In the genomic region with DNA sequence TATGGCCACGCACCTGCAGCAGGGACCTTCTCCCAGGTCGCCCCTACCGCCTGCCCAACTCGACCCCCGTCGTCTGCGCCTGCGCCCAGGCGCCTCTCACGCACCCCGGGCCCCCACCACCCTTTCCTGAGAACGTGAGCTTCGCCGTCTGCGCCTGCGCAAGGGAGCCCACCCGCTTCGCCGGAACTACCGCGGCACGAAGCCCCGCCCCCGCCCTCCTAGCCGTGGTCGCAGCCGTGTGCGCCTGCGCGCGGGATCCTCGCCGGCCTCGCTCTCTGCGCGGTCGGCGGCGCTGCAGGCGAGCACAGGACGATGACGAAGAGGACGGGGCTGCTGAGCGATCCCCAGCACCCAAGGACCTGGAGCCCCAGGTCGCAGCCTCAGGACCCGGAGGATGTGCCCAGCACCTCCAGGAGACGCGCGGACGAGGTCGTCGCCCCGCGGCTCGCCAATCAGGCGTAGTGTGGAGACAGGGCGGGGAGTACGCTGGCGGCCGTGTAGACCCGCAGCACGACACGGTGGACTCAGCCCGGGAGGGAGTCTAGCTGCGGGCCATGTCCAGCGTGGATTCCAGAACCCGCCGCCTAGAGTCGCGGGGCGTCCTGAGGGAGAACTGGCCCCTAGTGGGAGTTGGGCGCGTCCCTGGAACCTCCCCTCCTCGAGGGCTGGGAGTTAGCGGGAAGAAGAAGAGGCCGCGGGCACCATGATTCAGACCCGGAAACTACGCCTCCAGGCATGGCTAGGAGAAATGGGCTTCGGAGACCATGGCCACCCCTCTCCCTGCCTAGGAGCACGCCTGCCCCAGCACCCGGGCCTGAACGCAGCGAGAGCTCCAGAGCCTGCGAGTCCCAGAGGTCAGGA, we compare ENCODE assay signal across 1 cellular context.
TF ChIP-seq lines count a peak whose summit lies in the region.

No MANE protein-coding gene starts in this region.

TF ChIP-seq in K562, 482 proteins besides CTCF, POLR2A, EP300 and RAD21 (continued from another document and continues in another):
- TF ChIP-seq PRDM10 (IDR thresholded peaks at IDR 0.05; ENCODE audit: partially characterized antibody) (no peak), GABPB2 (CRISPR knock-in tag; conservative IDR thresholded peaks at IDR 0.05) (no peak), SIRT6 (IDR thresholded peaks at IDR 0.05; ENCODE audit: low read depth, low read length) (no peak), NR2C1 (IDR thresholded peaks at IDR 0.05) (no peak), NR2C1 (tag; IDR thresholded peaks at IDR 0.05) (no peak), BDP1 (IDR thresholded peaks at IDR 0.05; ENCODE audit: insufficient read depth, insufficient read length) (no peak), TGIF2 (CRISPR knock-in tag; IDR thresholded peaks at IDR 0.05) (no peak), PTBP1 (IDR thresholded peaks at IDR 0.05; ENCODE audit: low read depth, low read length) (no peak), TOE1 (IDR thresholded peaks at IDR 0.05; ENCODE audit: borderline replicate concordance) (no peak), TOE1 (CRISPR knock-in tag; IDR thresholded peaks at IDR 0.05; ENCODE audit: borderline replicate concordance, low read depth) (no peak), HINFP (tag; conservative IDR thresholded peaks at IDR 0.05; ENCODE audit: low read depth) (peak; percentile 71), IFI16 (CRISPR knock-in tag; IDR thresholded peaks at IDR 0.05) (no peak), ZC3H8 (IDR thresholded peaks at IDR 0.05) (no peak), TEAD1 (CRISPR knock-in tag; IDR thresholded peaks at IDR 0.05) (no peak), ZNF717 (CRISPR knock-in tag; IDR thresholded peaks at IDR 0.05) (no peak), MTF1 (CRISPR knock-in tag; IDR thresholded peaks at IDR 0.05; ENCODE audit: borderline replicate concordance) (no peak), CREB1 (IDR thresholded peaks at IDR 0.05) (peak; percentile 60), CREB1 (CRISPR knock-in tag; IDR thresholded peaks at IDR 0.05) (no peak), FOSL1 (tag; conservative IDR thresholded peaks at IDR 0.05) (0 out of 2 replicates have a peak, but pooled peaks have one; percentile 28), GTF2F1 (IDR thresholded peaks at IDR 0.05; ENCODE audit: low read depth, low read length) (0 out of 2 replicates have a peak, but pooled peaks have one; percentile 36), PHB2 (IDR thresholded peaks at IDR 0.05; ENCODE audit: low read depth) (no peak), ZNF639 (CRISPR knock-in tag; conservative IDR thresholded peaks at IDR 0.05 in 1 of 2, IDR thresholded peaks at IDR 0.05 in 1 of 2) (no peak)
- TF ChIP-seq, protein P1, sequence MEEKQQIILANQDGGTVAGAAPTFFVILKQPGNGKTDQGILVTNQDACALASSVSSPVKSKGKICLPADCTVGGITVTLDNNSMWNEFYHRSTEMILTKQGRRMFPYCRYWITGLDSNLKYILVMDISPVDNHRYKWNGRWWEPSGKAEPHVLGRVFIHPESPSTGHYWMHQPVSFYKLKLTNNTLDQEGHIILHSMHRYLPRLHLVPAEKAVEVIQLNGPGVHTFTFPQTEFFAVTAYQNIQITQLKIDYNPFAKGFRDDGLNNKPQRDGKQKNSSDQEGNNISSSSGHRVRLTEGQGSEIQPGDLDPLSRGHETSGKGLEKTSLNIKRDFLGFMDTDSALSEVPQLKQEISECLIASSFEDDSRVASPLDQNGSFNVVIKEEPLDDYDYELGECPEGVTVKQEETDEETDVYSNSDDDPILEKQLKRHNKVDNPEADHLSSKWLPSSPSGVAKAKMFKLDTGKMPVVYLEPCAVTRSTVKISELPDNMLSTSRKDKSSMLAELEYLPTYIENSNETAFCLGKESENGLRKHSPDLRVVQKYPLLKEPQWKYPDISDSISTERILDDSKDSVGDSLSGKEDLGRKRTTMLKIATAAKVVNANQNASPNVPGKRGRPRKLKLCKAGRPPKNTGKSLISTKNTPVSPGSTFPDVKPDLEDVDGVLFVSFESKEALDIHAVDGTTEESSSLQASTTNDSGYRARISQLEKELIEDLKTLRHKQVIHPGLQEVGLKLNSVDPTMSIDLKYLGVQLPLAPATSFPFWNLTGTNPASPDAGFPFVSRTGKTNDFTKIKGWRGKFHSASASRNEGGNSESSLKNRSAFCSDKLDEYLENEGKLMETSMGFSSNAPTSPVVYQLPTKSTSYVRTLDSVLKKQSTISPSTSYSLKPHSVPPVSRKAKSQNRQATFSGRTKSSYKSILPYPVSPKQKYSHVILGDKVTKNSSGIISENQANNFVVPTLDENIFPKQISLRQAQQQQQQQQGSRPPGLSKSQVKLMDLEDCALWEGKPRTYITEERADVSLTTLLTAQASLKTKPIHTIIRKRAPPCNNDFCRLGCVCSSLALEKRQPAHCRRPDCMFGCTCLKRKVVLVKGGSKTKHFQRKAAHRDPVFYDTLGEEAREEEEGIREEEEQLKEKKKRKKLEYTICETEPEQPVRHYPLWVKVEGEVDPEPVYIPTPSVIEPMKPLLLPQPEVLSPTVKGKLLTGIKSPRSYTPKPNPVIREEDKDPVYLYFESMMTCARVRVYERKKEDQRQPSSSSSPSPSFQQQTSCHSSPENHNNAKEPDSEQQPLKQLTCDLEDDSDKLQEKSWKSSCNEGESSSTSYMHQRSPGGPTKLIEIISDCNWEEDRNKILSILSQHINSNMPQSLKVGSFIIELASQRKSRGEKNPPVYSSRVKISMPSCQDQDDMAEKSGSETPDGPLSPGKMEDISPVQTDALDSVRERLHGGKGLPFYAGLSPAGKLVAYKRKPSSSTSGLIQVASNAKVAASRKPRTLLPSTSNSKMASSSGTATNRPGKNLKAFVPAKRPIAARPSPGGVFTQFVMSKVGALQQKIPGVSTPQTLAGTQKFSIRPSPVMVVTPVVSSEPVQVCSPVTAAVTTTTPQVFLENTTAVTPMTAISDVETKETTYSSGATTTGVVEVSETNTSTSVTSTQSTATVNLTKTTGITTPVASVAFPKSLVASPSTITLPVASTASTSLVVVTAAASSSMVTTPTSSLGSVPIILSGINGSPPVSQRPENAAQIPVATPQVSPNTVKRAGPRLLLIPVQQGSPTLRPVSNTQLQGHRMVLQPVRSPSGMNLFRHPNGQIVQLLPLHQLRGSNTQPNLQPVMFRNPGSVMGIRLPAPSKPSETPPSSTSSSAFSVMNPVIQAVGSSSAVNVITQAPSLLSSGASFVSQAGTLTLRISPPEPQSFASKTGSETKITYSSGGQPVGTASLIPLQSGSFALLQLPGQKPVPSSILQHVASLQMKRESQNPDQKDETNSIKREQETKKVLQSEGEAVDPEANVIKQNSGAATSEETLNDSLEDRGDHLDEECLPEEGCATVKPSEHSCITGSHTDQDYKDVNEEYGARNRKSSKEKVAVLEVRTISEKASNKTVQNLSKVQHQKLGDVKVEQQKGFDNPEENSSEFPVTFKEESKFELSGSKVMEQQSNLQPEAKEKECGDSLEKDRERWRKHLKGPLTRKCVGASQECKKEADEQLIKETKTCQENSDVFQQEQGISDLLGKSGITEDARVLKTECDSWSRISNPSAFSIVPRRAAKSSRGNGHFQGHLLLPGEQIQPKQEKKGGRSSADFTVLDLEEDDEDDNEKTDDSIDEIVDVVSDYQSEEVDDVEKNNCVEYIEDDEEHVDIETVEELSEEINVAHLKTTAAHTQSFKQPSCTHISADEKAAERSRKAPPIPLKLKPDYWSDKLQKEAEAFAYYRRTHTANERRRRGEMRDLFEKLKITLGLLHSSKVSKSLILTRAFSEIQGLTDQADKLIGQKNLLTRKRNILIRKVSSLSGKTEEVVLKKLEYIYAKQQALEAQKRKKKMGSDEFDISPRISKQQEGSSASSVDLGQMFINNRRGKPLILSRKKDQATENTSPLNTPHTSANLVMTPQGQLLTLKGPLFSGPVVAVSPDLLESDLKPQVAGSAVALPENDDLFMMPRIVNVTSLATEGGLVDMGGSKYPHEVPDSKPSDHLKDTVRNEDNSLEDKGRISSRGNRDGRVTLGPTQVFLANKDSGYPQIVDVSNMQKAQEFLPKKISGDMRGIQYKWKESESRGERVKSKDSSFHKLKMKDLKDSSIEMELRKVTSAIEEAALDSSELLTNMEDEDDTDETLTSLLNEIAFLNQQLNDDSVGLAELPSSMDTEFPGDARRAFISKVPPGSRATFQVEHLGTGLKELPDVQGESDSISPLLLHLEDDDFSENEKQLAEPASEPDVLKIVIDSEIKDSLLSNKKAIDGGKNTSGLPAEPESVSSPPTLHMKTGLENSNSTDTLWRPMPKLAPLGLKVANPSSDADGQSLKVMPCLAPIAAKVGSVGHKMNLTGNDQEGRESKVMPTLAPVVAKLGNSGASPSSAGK (IDR thresholded peaks at IDR 0.05) = peak; percentile 59
- TF ChIP-seq, protein P2, sequence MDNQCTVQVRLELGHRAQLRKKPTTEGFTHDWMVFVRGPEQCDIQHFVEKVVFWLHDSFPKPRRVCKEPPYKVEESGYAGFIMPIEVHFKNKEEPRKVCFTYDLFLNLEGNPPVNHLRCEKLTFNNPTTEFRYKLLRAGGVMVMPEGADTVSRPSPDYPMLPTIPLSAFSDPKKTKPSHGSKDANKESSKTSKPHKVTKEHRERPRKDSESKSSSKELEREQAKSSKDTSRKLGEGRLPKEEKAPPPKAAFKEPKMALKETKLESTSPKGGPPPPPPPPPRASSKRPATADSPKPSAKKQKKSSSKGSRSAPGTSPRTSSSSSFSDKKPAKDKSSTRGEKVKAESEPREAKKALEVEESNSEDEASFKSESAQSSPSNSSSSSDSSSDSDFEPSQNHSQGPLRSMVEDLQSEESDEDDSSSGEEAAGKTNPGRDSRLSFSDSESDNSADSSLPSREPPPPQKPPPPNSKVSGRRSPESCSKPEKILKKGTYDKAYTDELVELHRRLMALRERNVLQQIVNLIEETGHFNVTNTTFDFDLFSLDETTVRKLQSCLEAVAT (IDR thresholded peaks at IDR 0.05) = peak in 1 of 2 experiments; percentile 55; a peak in 2 of 4 replicates
- TF ChIP-seq, protein P3, sequence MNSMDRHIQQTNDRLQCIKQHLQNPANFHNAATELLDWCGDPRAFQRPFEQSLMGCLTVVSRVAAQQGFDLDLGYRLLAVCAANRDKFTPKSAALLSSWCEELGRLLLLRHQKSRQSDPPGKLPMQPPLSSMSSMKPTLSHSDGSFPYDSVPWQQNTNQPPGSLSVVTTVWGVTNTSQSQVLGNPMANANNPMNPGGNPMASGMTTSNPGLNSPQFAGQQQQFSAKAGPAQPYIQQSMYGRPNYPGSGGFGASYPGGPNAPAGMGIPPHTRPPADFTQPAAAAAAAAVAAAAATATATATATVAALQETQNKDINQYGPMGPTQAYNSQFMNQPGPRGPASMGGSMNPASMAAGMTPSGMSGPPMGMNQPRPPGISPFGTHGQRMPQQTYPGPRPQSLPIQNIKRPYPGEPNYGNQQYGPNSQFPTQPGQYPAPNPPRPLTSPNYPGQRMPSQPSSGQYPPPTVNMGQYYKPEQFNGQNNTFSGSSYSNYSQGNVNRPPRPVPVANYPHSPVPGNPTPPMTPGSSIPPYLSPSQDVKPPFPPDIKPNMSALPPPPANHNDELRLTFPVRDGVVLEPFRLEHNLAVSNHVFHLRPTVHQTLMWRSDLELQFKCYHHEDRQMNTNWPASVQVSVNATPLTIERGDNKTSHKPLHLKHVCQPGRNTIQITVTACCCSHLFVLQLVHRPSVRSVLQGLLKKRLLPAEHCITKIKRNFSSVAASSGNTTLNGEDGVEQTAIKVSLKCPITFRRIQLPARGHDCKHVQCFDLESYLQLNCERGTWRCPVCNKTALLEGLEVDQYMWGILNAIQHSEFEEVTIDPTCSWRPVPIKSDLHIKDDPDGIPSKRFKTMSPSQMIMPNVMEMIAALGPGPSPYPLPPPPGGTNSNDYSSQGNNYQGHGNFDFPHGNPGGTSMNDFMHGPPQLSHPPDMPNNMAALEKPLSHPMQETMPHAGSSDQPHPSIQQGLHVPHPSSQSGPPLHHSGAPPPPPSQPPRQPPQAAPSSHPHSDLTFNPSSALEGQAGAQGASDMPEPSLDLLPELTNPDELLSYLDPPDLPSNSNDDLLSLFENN (IDR thresholded peaks at IDR 0.05; ENCODE audit: low read depth in 2 of 2, low read length in 2 of 2) = peak in 1 of 2 experiments; percentile 34; a peak in 1 of 4 replicates
